ENCODE assay signal across 9 cellular contexts in genomic region chr19:17496337-17496997, GRCh38. TPM values are rescaled to one million over a fixed set of nuclear protein-coding genes. Genes with fewer than 3 reads are reported as not detected.
A peak's percentile ranks its signal among the peaks of the same experiment; 100 is the strongest.
DNase-seq lines count a peak whose midpoint lies in the region; ATAC-seq, FAIRE-seq and TF ChIP-seq lines count a peak whose summit lies in the region.
"Had no signal": no experiment of that assay in that cellular context is flagged by ENCODE, and none has a peak within 500 bp of the region (broad histone marks: within the 10 kb centered on the region; RNA-seq: fewer than 3 reads in every experiment).

No MANE protein-coding gene starts in this region.

- H3K27ac ChIP-seq in GM23338 (ENCODE audit: low read depth) (no peak overlapping the region), K562 (ENCODE audit: extremely low read depth, low read depth, low read length) (no peak overlapping the region)

- FAIRE-seq in K562 (lab: Jason Lieb, UNC) = peak; percentile 94

- no peak for TF ChIP-seq POLR2A in K562 (conservative IDR thresholded peaks at IDR 0.05)

- 24% methylated on average over 14 of the region's 14 CpGs for WGBS in K562 (ENCODE audit: insufficient coverage, low coverage, missing lambda C conversion rate)

- H3K36me3 Mint-ChIP-seq in GM23338 (ENCODE audit: low read depth) = no peaks in the 10 kb centered on the region

- peak overlapping the region; percentile 96; the same call in 1 of the 2 replicates for H2AFZ ChIP-seq in GM23338
- no peak overlapping the region for H2AFZ ChIP-seq in K562 (ENCODE audit: low read depth, low read length)

- H3K9ac ChIP-seq in K562 (ENCODE audit: insufficient read depth in 1 of 2, low read depth in 2 of 2, low read length in 2 of 2) = 0 out of 4 replicates have a peak overlapping the region, but pooled peaks of 1 of the 2 experiments have one; percentile 55

- in situ Hi-C loops in Caki2 (cut with HindIII; ENCODE audit: low pct_unique_long_range_greater_than_20kb, low sequenced_read_pairs) = no loop called here
- in situ Hi-C loops in K562 (cut with MboI) = loop anchor here (5.0 kb wide), 1 partner anchor 361 kb away; the partner anchor contains the start of gene RPL18A

- peaks cover 15% of the 10 kb centered on the region for H3K27me3 Mint-ChIP-seq in GM23338 (ENCODE audit: insufficient read depth, low read depth, poor library complexity)

- TF ChIP-seq RAD21 in K562 (CRISPR knock-in tag; conservative IDR thresholded peaks at IDR 0.05 in 1 of 2, IDR thresholded peaks at IDR 0.05 in 1 of 2) = peak; percentile 65 to 76

- H3K4me1 ChIP-seq in GM23338 (ENCODE audit: insufficient read depth) (peaks cover 13% of the 10 kb centered on the region), K562 (replicated peaks in 1 of 2; ENCODE audit: control insufficient read depth in 2 of 2, insufficient read depth in 2 of 2, low read length in 2 of 2) (peaks cover 6 to 37% of the 10 kb centered on the region in 2 experiments; a peak in 3 of 5 replicates)

- H3K36me3 ChIP-seq in GM23338 (ENCODE audit: insufficient read depth) (no peaks in the 10 kb centered on the region), K562 (ENCODE audit: control insufficient read depth, insufficient read depth, low read length) (peaks cover 5% of the 10 kb centered on the region; the same call in 1 of the 3 replicates)

- H3K9me2 ChIP-seq in GM23338 (ENCODE audit: insufficient read depth) = no peaks in the 10 kb centered on the region

- H3K27ac Mint-ChIP-seq in GM23338 = no peak overlapping the region

- POLR2A ChIA-PET in K562 (lab: Yijun Ruan, JAX) = interaction anchor here (0.6 to 1.0 kb wide), 5 partner anchors 15 to 79 kb away, joined by 3 to 4 read pairs (median 3); partner anchors contain the start of gene PGLS

- DNase-seq in Caki2 (ENCODE audit: low read depth) = peak; percentile 46
- peak; percentile 94 for DNase-seq in GM23338 (ENCODE audit: low spot score)
- peak; percentile 41 to 50 for DNase-seq in NCI-H1930 (lab: John Stamatoyannopoulos, UW)
- DNase-seq in UCSD-AML1 (lab: John Stamatoyannopoulos, UW; ENCODE audit: unreplicated experiment) = peak; percentile 86
- DNase-seq in K562 (ENCODE audit: extremely low read depth in 1 of 4, low spot score in 3 of 4) = peak; percentile 84 to 90 (median 88)
- DNase-seq in islet precursor cell = peak; percentile 87
- peak; percentile 69 to 78 for DNase-seq in stimulated activated CD4-positive, alpha-beta T cell treated with anti-CD3 and anti-CD28 coated beads, Interleukin-4, amount 100 ng/mL, for 4 hours
- no peak for DNase-seq in epidermal melanocyte (ENCODE audit: insufficient read length, low spot score)

- H3K4me3 ChIP-seq in GM23338 (peak overlapping the region; percentile 65), K562 (no peak overlapping the region)

- TF ChIP-seq CTCF in GM23338 (conservative IDR thresholded peaks at IDR 0.05; ENCODE audit: low read depth in 2 of 2) (peak; percentile 95 to 100), K562 (IDR thresholded peaks at IDR 0.05 in 2 of 3, conservative IDR thresholded peaks at IDR 0.05 in 1 of 3; ENCODE audit: insufficient read depth in 2 of 3, low read depth in 1 of 3, low read length in 3 of 3) (peak; percentile 99 to 100 (median 99))

- H4K20me1 ChIP-seq in GM23338 (replicated peaks; ENCODE audit: insufficient read depth) (no peaks in the 10 kb centered on the region), K562 (replicated peaks; ENCODE audit: control insufficient read depth, insufficient read depth, low read length) (no peaks in the 10 kb centered on the region; the same call in 1 of the 2 replicates)

- BruUV-seq in K562 (replicated peaks; lab: Mats Ljungman, UMichigan) = no TSS peak

- no peaks in the 10 kb centered on the region for H3K9me3 ChIP-seq in K562 (replicated peaks; ENCODE audit: control insufficient read depth, insufficient read depth, low read depth, low read length)

- ATAC-seq in GM23338 (peak; percentile 82), K562 (peak; percentile 97)

- CTCF ChIA-PET in K562 (lab: Yijun Ruan, JAX; ENCODE audit: low intra/inter-chr PET ratio) = interaction anchor here (0.6 to 0.9 kb wide), 4 partner anchors 72 to 436 kb away, joined by 3 to 4 read pairs (median 3); partner anchors contain the start of gene CCDC124

- TF ChIP-seq EP300 in K562 (IDR thresholded peaks at IDR 0.05; ENCODE audit: low read length) = no peak

- peaks cover 16% of the 10 kb centered on the region for H3F3A ChIP-seq in GM23338 (replicated peaks; ENCODE audit: low read depth)

- no peaks in the 10 kb centered on the region; the same call in 2 of the 3 replicates for H3K9me3 Mint-ChIP-seq in GM23338

- peak overlapping the region; percentile 79 for H3K4me3 Mint-ChIP-seq in GM23338

- H3K27me3 ChIP-seq in GM23338 (ENCODE audit: insufficient read depth) (peaks cover 6% of the 10 kb centered on the region; the same call in 1 of the 2 replicates), K562 (ENCODE audit: control insufficient read depth in 2 of 2, insufficient read depth in 2 of 2, low read length in 2 of 2) (no peaks in the 10 kb centered on the region)

- peaks cover 24% of the 10 kb centered on the region for H3K4me1 Mint-ChIP-seq in GM23338

- no peaks in the 10 kb centered on the region for H3K9me1 ChIP-seq in K562 (ENCODE audit: control insufficient read depth, insufficient read depth, low read length)

- intact Hi-C loops in K562 (cut with micrococcal nuclease) = no loop called here

- H3K4me2 ChIP-seq in GM23338 (peak overlapping the region; percentile 85), K562 (ENCODE audit: insufficient read depth, low read length) (peak overlapping the region; percentile 8; the same call in 1 of the 2 replicates)

- H3K79me2 ChIP-seq in GM23338 (replicated peaks; ENCODE audit: insufficient read depth) = no peaks in the 10 kb centered on the region
- no peaks in the 10 kb centered on the region for H3K79me2 ChIP-seq in K562 (ENCODE audit: control insufficient read depth, insufficient read depth, low read length)

RNA-seq across cellular contexts. Expression of gene PGLS, which starts 15.0 kb away (rescaled TPM):
- 197 and 233 TPM in 2 replicates for total RNA-seq in Caki2 (2014; rRNA removed; shearing (Covaris generic); ENCODE audit: low replicate concordance)
- 55.4 and 63.5 TPM in 2 replicates for total RNA-seq in GM23338 (2014; rRNA removed; shearing (Covaris generic))
- polyA plus RNA-seq in GM23338 (2016; fragmentation: Nextera tagmentation; extraction: Ambion mirVana) = 56.9 and 62.2 TPM in 2 replicates
- total RNA-seq in K562 (2011; cell fraction: chromatin; rRNA removed; ENCODE audit: low replicate concordance) = 25.8 and 59.8 TPM in 2 replicates
- 50.9 and 57.9 TPM in 2 replicates for total RNA-seq in K562 (2011; cell fraction: nucleolus; rRNA removed)
- 34.4 and 35.8 TPM in 2 replicates for total RNA-seq in K562 (2011; cell fraction: nucleoplasm; rRNA removed)
- total RNA-seq in K562 (2014; rRNA removed) = 38.1 and 42.4 TPM in 2 replicates
- 5.7 and 10.9 TPM in 2 replicates for total RNA-seq in K562 (2014; rRNA removed; fragmentation: Illumina TruSeq; extraction: Trizol)
- 27.7 and 31.0 TPM in 2 replicates for total RNA-seq in K562 (2015; rRNA removed; fragmentation: Illumina TruSeq; extraction: Trizol)
- 61.1 and 65.5 TPM in 2 replicates for total RNA-seq in K562 (2021)
- 21.2 and 39.4 TPM in 2 replicates for polyA plus RNA-seq in K562 (2011; rRNA removed)
- 57.8 and 119 TPM in 2 replicates for polyA plus RNA-seq in K562 (2011; cell fraction: cytosol; rRNA removed)
- polyA plus RNA-seq in K562 (2011; cell fraction: nucleus; rRNA removed) = 39.0 and 56.0 TPM in 2 replicates
- 40.4 and 112 TPM in 2 replicates for polyA plus RNA-seq in K562 (2012)
- 23.7 and 27.1 TPM in 2 replicates for polyA plus RNA-seq in K562 (2014; fragmentation: Illumina TruSeq; extraction: Trizol)
- polyA plus RNA-seq in K562 (2014; fragmentation: Nextera tagmentation; extraction: Ambion mirVana) = 1 to 10 TPM in 1 of 2 experiments, under 1 TPM in 1; 0.79 to 1.1 TPM
- 51.7 and 52.6 TPM in 2 replicates for polyA plus RNA-seq in K562 (2014; rRNA removed)
- 13.2 and 17.5 TPM in 2 replicates for polyA minus RNA-seq in K562 (2011; rRNA and poly(A)+ RNA removed)
- 28.4 and 35.0 TPM in 2 replicates for polyA minus RNA-seq in K562 (2011; cell fraction: cytosol; rRNA and poly(A)+ RNA removed)
- 23.0 and 27.4 TPM in 2 replicates for polyA minus RNA-seq in K562 (2011; cell fraction: nucleus; rRNA and poly(A)+ RNA removed)

RNA-seq across cellular contexts. Expression of gene SLC27A1, which starts 26.1 kb away (rescaled TPM):
- total RNA-seq in Caki2 (2014; rRNA removed; shearing (Covaris generic); ENCODE audit: low replicate concordance) = 18.2 and 44.5 TPM in 2 replicates
- 9.3 and 11.6 TPM in 2 replicates for total RNA-seq in GM23338 (2014; rRNA removed; shearing (Covaris generic))
- 2.1 and 3.5 TPM in 2 replicates for polyA plus RNA-seq in GM23338 (2016; fragmentation: Nextera tagmentation; extraction: Ambion mirVana)
- total RNA-seq in K562 (2011; cell fraction: chromatin; rRNA removed; ENCODE audit: low replicate concordance) = 4.5 and 13.1 TPM in 2 replicates
- total RNA-seq in K562 (2011; cell fraction: nucleolus; rRNA removed) = 8.3 and 9.1 TPM in 2 replicates
- total RNA-seq in K562 (2011; cell fraction: nucleoplasm; rRNA removed) = 5.7 and 7.9 TPM in 2 replicates
- 1.9 and 2.8 TPM in 2 replicates for total RNA-seq in K562 (2014; rRNA removed)
- 0.38 and 0.44 TPM in 2 replicates for total RNA-seq in K562 (2014; rRNA removed; fragmentation: Illumina TruSeq; extraction: Trizol)
- total RNA-seq in K562 (2015; rRNA removed; fragmentation: Illumina TruSeq; extraction: Trizol) = 0.79 and 1.0 TPM in 2 replicates
- total RNA-seq in K562 (2021) = 1.6 and 2.0 TPM in 2 replicates
- polyA plus RNA-seq in K562 (2011; rRNA removed) = 1.4 and 1.7 TPM in 2 replicates
- 1.8 and 3.5 TPM in 2 replicates for polyA plus RNA-seq in K562 (2011; cell fraction: cytosol; rRNA removed)
- polyA plus RNA-seq in K562 (2011; cell fraction: nucleus; rRNA removed) = 7.2 and 8.8 TPM in 2 replicates
- 1.8 and 4.7 TPM in 2 replicates for polyA plus RNA-seq in K562 (2012)
- polyA plus RNA-seq in K562 (2014; fragmentation: Illumina TruSeq; extraction: Trizol) = 1.1 and 1.3 TPM in 2 replicates
- under 1 TPM; 0.06 to 0.10 TPM for polyA plus RNA-seq in K562 (2014; fragmentation: Nextera tagmentation; extraction: Ambion mirVana)
- polyA plus RNA-seq in K562 (2014; rRNA removed) = 2.0 and 3.0 TPM in 2 replicates
- 0.81 and 0.84 TPM in 2 replicates for polyA minus RNA-seq in K562 (2011; rRNA and poly(A)+ RNA removed)
- 2.1 and 3.7 TPM in 2 replicates for polyA minus RNA-seq in K562 (2011; cell fraction: cytosol; rRNA and poly(A)+ RNA removed)
- 1.8 and 1.9 TPM in 2 replicates for polyA minus RNA-seq in K562 (2011; cell fraction: nucleus; rRNA and poly(A)+ RNA removed)

RNA-seq across cellular contexts. Expression of gene NXNL1, which starts 35.7 kb away (rescaled TPM):
- total RNA-seq in Caki2 (2014; rRNA removed; shearing (Covaris generic); ENCODE audit: low replicate concordance) = not detected in 2 replicates
- total RNA-seq in GM23338 (2014; rRNA removed; shearing (Covaris generic)) = not detected in 2 replicates
- not detected in 2 replicates for polyA plus RNA-seq in GM23338 (2016; fragmentation: Nextera tagmentation; extraction: Ambion mirVana)
- total RNA-seq in K562 (2011; cell fraction: chromatin; rRNA removed; ENCODE audit: low replicate concordance) = not detected in 2 replicates
- total RNA-seq in K562 (2011; cell fraction: nucleolus; rRNA removed) = not detected in 2 replicates
- total RNA-seq in K562 (2011; cell fraction: nucleoplasm; rRNA removed) = not detected in 2 replicates
- total RNA-seq in K562 (2014; rRNA removed) = not detected in 2 replicates
- not detected in 2 replicates for total RNA-seq in K562 (2014; rRNA removed; fragmentation: Illumina TruSeq; extraction: Trizol)
- not detected in 2 replicates for total RNA-seq in K562 (2015; rRNA removed; fragmentation: Illumina TruSeq; extraction: Trizol)
- not detected in 2 replicates for total RNA-seq in K562 (2021)
- not detected in 2 replicates for polyA plus RNA-seq in K562 (2011; rRNA removed)
- not detected in 2 replicates for polyA plus RNA-seq in K562 (2011; cell fraction: cytosol; rRNA removed)
- polyA plus RNA-seq in K562 (2011; cell fraction: nucleus; rRNA removed) = not detected in 2 replicates
- polyA plus RNA-seq in K562 (2012) = not detected in 2 replicates
- polyA plus RNA-seq in K562 (2014; fragmentation: Illumina TruSeq; extraction: Trizol) = not detected in 2 replicates
- polyA plus RNA-seq in K562 (2014; fragmentation: Nextera tagmentation; extraction: Ambion mirVana) = not detected
- not detected in 2 replicates for polyA plus RNA-seq in K562 (2014; rRNA removed)
- polyA minus RNA-seq in K562 (2011; rRNA and poly(A)+ RNA removed) = not detected in 2 replicates
- polyA minus RNA-seq in K562 (2011; cell fraction: cytosol; rRNA and poly(A)+ RNA removed) = not detected in 2 replicates
- not detected in 2 replicates for polyA minus RNA-seq in K562 (2011; cell fraction: nucleus; rRNA and poly(A)+ RNA removed)
- total RNA-seq: T-helper 1 cell treated with Interleukin-12 subunit alpha and Interleukin-12 subunit beta and Interleukin-4 antibody, amounts not matched to agents 30 ng/mL and 1 ng/mL, for 36 hours had no signal

RNA-seq across cellular contexts. Expression of gene TMEM221, which starts 48.0 kb away (rescaled TPM):
- not detected in 2 replicates for total RNA-seq in Caki2 (2014; rRNA removed; shearing (Covaris generic); ENCODE audit: low replicate concordance)
- total RNA-seq in GM23338 (2014; rRNA removed; shearing (Covaris generic)) = 0.90 and 1.8 TPM in 2 replicates
- polyA plus RNA-seq in GM23338 (2016; fragmentation: Nextera tagmentation; extraction: Ambion mirVana) (0.40 and 1.8 TPM in 2 replicates), K562 (2011; rRNA removed) (0.15 and 0.35 TPM in 2 replicates), K562 (2014; fragmentation: Illumina TruSeq; extraction: Trizol) (not detected in 2 replicates), K562 (2014; fragmentation: Nextera tagmentation; extraction: Ambion mirVana) (under 1 TPM in 1 of 2 experiments, not detected in 1; 0.06 TPM), K562 (2014; rRNA removed) (not detected in 2 replicates)
- 0.62 TPM in 1 of 2 replicates, not detected in the other for total RNA-seq in K562 (2011; cell fraction: chromatin; rRNA removed; ENCODE audit: low replicate concordance)
- total RNA-seq in K562 (2011; cell fraction: nucleolus; rRNA removed) = 0.26 TPM in 1 of 2 replicates, not detected in the other
- total RNA-seq in K562 (2011; cell fraction: nucleoplasm; rRNA removed) = 0.22 TPM in 1 of 2 replicates, not detected in the other
- total RNA-seq in K562 (2014; rRNA removed) (not detected in 2 replicates), K562 (2014; rRNA removed; fragmentation: Illumina TruSeq; extraction: Trizol) (not detected in 2 replicates), K562 (2015; rRNA removed; fragmentation: Illumina TruSeq; extraction: Trizol) (not detected in 2 replicates), K562 (2021) (not detected in 2 replicates)
- polyA plus RNA-seq in K562 (2011; cell fraction: cytosol; rRNA removed) = 0.10 and 0.18 TPM in 2 replicates
- polyA plus RNA-seq in K562 (2011; cell fraction: nucleus; rRNA removed) = 0.18 and 0.28 TPM in 2 replicates
- 0.12 TPM in 1 of 2 replicates, not detected in the other for polyA plus RNA-seq in K562 (2012)
- not detected in 2 replicates for polyA minus RNA-seq in K562 (2011; rRNA and poly(A)+ RNA removed)
- not detected in 2 replicates for polyA minus RNA-seq in K562 (2011; cell fraction: cytosol; rRNA and poly(A)+ RNA removed)
- polyA minus RNA-seq in K562 (2011; cell fraction: nucleus; rRNA and poly(A)+ RNA removed) = 0.22 and 0.27 TPM in 2 replicates
- total RNA-seq: T-helper 1 cell treated with Interleukin-12 subunit alpha and Interleukin-12 subunit beta and Interleukin-4 antibody, amounts not matched to agents 30 ng/mL and 1 ng/mL, for 36 hours had no signal

RNA-seq across cellular contexts. Expression of gene COLGALT1, which starts 59.0 kb away (rescaled TPM):
- 133 and 145 TPM in 2 replicates for total RNA-seq in Caki2 (2014; rRNA removed; shearing (Covaris generic); ENCODE audit: low replicate concordance)
- total RNA-seq in GM23338 (2014; rRNA removed; shearing (Covaris generic)) = 52.0 and 63.4 TPM in 2 replicates
- polyA plus RNA-seq in GM23338 (2016; fragmentation: Nextera tagmentation; extraction: Ambion mirVana) (16.1 and 18.2 TPM in 2 replicates), K562 (2011; rRNA removed) (114 and 144 TPM in 2 replicates), K562 (2014; fragmentation: Illumina TruSeq; extraction: Trizol) (84.8 and 97.0 TPM in 2 replicates), K562 (2014; fragmentation: Nextera tagmentation; extraction: Ambion mirVana) (10 to 100 TPM in 1 of 2 experiments, 1 to 10 TPM in 1; 4.9 to 18.1 TPM), K562 (2014; rRNA removed) (86.0 and 87.5 TPM in 2 replicates)
- total RNA-seq in K562 (2011; cell fraction: chromatin; rRNA removed; ENCODE audit: low replicate concordance) = 106 and 273 TPM in 2 replicates
- total RNA-seq in K562 (2011; cell fraction: nucleolus; rRNA removed) = 296 and 314 TPM in 2 replicates
- 215 and 219 TPM in 2 replicates for total RNA-seq in K562 (2011; cell fraction: nucleoplasm; rRNA removed)
- total RNA-seq in K562 (2014; rRNA removed) (82.6 and 90.5 TPM in 2 replicates), K562 (2014; rRNA removed; fragmentation: Illumina TruSeq; extraction: Trizol) (35.5 and 50.0 TPM in 2 replicates), K562 (2015; rRNA removed; fragmentation: Illumina TruSeq; extraction: Trizol) (64.3 and 64.8 TPM in 2 replicates), K562 (2021) (119 TPM in 2 replicates)
- polyA plus RNA-seq in K562 (2011; cell fraction: cytosol; rRNA removed) = 128 and 182 TPM in 2 replicates
- polyA plus RNA-seq in K562 (2011; cell fraction: nucleus; rRNA removed) = 207 and 344 TPM in 2 replicates
- polyA plus RNA-seq in K562 (2012) = 78.2 and 109 TPM in 2 replicates
- 78.1 and 108 TPM in 2 replicates for polyA minus RNA-seq in K562 (2011; rRNA and poly(A)+ RNA removed)
- polyA minus RNA-seq in K562 (2011; cell fraction: cytosol; rRNA and poly(A)+ RNA removed) = 89.7 and 127 TPM in 2 replicates
- polyA minus RNA-seq in K562 (2011; cell fraction: nucleus; rRNA and poly(A)+ RNA removed) = 32.6 and 43.8 TPM in 2 replicates
